Comparison of ENCODE assay signal across 1 cellular context in genomic region chr13:41960700-41961697, GRCh38.
TF ChIP-seq lines count a peak whose summit lies in the region.

TSS of gene VWA8 (minus strand) at chr13:41961109. CDS start at chr13:41961015, 94 bp downstream.

TF ChIP-seq in HepG2, 621 proteins besides CTCF, POLR2A, EP300 and RAD21 (continued from another document and continues in another):
- TF ChIP-seq STAT6 (CRISPR knock-in tag; IDR thresholded peaks at IDR 0.05; ENCODE audit: borderline replicate concordance) = no peak
- peak; percentile 45 for TF ChIP-seq ZBTB40 (IDR thresholded peaks at IDR 0.05)
- peak; percentile 93 for TF ChIP-seq ZBTB40 (CRISPR knock-in tag; IDR thresholded peaks at IDR 0.05)
- peak; percentile 54; the same call in 1 of the 2 replicates for TF ChIP-seq HNF1B (CRISPR knock-in tag; IDR thresholded peaks at IDR 0.05)
- peak; percentile 87 for TF ChIP-seq THAP11 (CRISPR knock-in tag; IDR thresholded peaks at IDR 0.05)
- TF ChIP-seq SMAD9 (CRISPR knock-in tag; IDR thresholded peaks at IDR 0.05) = no peak
- TF ChIP-seq TGIF2 (CRISPR knock-in tag; IDR thresholded peaks at IDR 0.05) = no peak; the same call in 1 of the 2 replicates
- TF ChIP-seq RFX3 (CRISPR knock-in tag; IDR thresholded peaks at IDR 0.05) = no peak
- peak; percentile 71 for TF ChIP-seq POGK (CRISPR knock-in tag; conservative IDR thresholded peaks at IDR 0.05)
- TF ChIP-seq MTF2 (CRISPR knock-in tag; IDR thresholded peaks at IDR 0.05; ENCODE audit: borderline replicate concordance) = peak; percentile 25; the same call in 1 of the 2 replicates
- TF ChIP-seq CSRNP1 (CRISPR knock-in tag; IDR thresholded peaks at IDR 0.05) = peak; percentile 68
- TF ChIP-seq KAT8 (CRISPR knock-in tag; IDR thresholded peaks at IDR 0.05) = peak; percentile 94
- peak; percentile 87 for TF ChIP-seq ZBTB2 (CRISPR knock-in tag; IDR thresholded peaks at IDR 0.05; ENCODE audit: low read depth)
- TF ChIP-seq PITX1 (CRISPR knock-in tag; IDR thresholded peaks at IDR 0.05) = no peak
- TF ChIP-seq TCF7 (IDR thresholded peaks at IDR 0.05; ENCODE audit: low read depth) = 0 out of 2 replicates have a peak, but pooled peaks have one; percentile 5
- TF ChIP-seq ZBTB39 (CRISPR knock-in tag; IDR thresholded peaks at IDR 0.05) = no peak
- TF ChIP-seq FOXP4 (CRISPR knock-in tag; IDR thresholded peaks at IDR 0.05) = no peak
- 0 out of 2 replicates have a peak, but pooled peaks have one; percentile 84 for TF ChIP-seq ZNF549 (CRISPR knock-in tag; IDR thresholded peaks at IDR 0.05)
- TF ChIP-seq ZBTB4 (CRISPR knock-in tag; IDR thresholded peaks at IDR 0.05; ENCODE audit: borderline replicate concordance) = no peak
- TF ChIP-seq ZBTB21 (CRISPR knock-in tag; IDR thresholded peaks at IDR 0.05) = no peak
- 0 out of 2 replicates have a peak, but pooled peaks have one; percentile 95 for TF ChIP-seq ZNF138 (CRISPR knock-in tag; IDR thresholded peaks at IDR 0.05; ENCODE audit: low read depth)
- no peak for TF ChIP-seq ATF1 (CRISPR knock-in tag; IDR thresholded peaks at IDR 0.05)
- TF ChIP-seq ZNF225 (CRISPR knock-in tag; IDR thresholded peaks at IDR 0.05) = no peak
